In the genomic region with DNA sequence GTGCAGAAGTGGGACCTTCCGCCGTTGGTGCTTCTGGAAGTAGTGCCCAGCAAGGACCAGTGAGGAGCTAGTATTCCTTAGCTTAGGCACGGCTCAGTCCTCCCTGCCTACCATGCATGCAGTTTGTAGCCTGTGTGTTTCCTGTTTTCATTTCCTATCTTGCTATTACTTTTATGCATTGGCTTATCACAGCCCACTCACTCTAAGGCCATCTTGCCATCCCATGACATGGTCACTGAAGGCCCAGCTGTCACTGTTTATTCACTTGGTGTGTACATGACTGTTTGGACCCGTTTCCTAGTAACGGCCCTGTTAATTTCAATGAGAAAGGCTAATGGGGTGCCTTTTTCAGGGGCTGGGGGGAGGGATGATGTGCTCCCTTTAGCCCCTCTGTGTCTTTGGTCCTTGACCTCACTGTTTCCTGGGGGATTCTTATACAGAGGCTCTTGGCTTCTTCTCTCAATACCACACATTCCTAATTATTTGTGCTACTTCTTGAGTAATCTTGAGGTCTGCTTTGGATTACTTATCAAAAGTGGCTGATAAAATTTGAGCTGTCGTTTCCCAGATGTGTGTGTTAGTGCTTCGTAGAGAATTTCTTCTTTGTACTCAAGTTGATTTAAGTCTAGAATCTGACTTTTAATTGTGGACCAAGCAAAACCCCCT, we compare ENCODE assay signal across 1 cellular context.
A peak's percentile ranks its signal among the peaks of the same experiment; 100 is the strongest.
TF ChIP-seq lines count a peak whose summit lies in the region.

No MANE protein-coding gene starts in this region.

TF ChIP-seq in H1, 55 proteins besides CTCF, POLR2A, EP300 and RAD21 (continued from another document):
- TF ChIP-seq PHF8 (conservative IDR thresholded peaks at IDR 0.05; ENCODE audit: low read depth, low read length) (no peak), YY1 (IDR thresholded peaks at IDR 0.05; ENCODE audit: low read depth, low read length) (peak; percentile 67; the same call in 1 of the 2 replicates), POLR2AphosphoS5 (IDR thresholded peaks at IDR 0.05; ENCODE audit: low read depth, low read length) (0 out of 2 replicates have a peak, but pooled peaks have one; percentile 34), CBX5 (IDR thresholded peaks at IDR 0.05; ENCODE audit: low read depth, low read length) (no peak), KDM1A (IDR thresholded peaks at IDR 0.05; ENCODE audit: borderline replicate concordance, low read length) (no peak), GABPA (IDR thresholded peaks at IDR 0.05; ENCODE audit: borderline replicate concordance, insufficient read depth, low read length) (no peak), ZNF274 (IDR thresholded peaks at IDR 0.05; ENCODE audit: borderline replicate concordance, extremely low read depth, low read length) (no peak), TBP (IDR thresholded peaks at IDR 0.05; ENCODE audit: low read depth, low read length) (no peak), MAFK (IDR thresholded peaks at IDR 0.05; ENCODE audit: low read depth, low read length) (no peak), BACH1 (IDR thresholded peaks at IDR 0.05; ENCODE audit: low read length) (no peak), SUZ12 (IDR thresholded peaks at IDR 0.05; ENCODE audit: low read length) (no peak), SIX5 (IDR thresholded peaks at IDR 0.05; ENCODE audit: low read depth, low read length) (no peak), JUN (IDR thresholded peaks at IDR 0.05; ENCODE audit: low read depth, low read length) (no peak), CHD2 (IDR thresholded peaks at IDR 0.05; ENCODE audit: low read length) (0 out of 2 replicates have a peak, but pooled peaks have one; percentile 13), CTBP2 (IDR thresholded peaks at IDR 0.05; ENCODE audit: borderline replicate concordance, insufficient read depth, insufficient read length, low read length) (no peak), BCL11A (IDR thresholded peaks at IDR 0.05; ENCODE audit: low read depth in 2 of 2, low read length in 2 of 2) (no peak), CREB1 (IDR thresholded peaks at IDR 0.05) (no peak), CHD1 (IDR thresholded peaks at IDR 0.05; ENCODE audit: low read depth, low read length) (no peak), TEAD4 (IDR thresholded peaks at IDR 0.05; ENCODE audit: low read depth, low read length) (no peak; the same call in 1 of the 2 replicates), SIRT6 (IDR thresholded peaks at IDR 0.05; ENCODE audit: low read length) (no peak), FOSL1 (IDR thresholded peaks at IDR 0.05; ENCODE audit: insufficient read depth, low read depth, low read length) (no peak), RNF2 (IDR thresholded peaks at IDR 0.05; ENCODE audit: borderline replicate concordance, low read depth, low read length, missing control alignments, poor library complexity, severe bottlenecking) (no peak), SRF (IDR thresholded peaks at IDR 0.05; ENCODE audit: low read depth, low read length) (no peak), HDAC6 (IDR thresholded peaks at IDR 0.05; ENCODE audit: low read depth, low read length) (no peak), RXRA (IDR thresholded peaks at IDR 0.05; ENCODE audit: insufficient read depth, low read depth, low read length) (no peak), JUND (IDR thresholded peaks at IDR 0.05; ENCODE audit: low read length) (no peak), TAF7 (optimal IDR thresholded peaks at IDR 0.05; ENCODE audit: borderline replicate concordance, low read depth, low read length) (no peak), NRF1 (IDR thresholded peaks at IDR 0.05; ENCODE audit: low read depth, low read length) (no peak), RFX5 (IDR thresholded peaks at IDR 0.05; ENCODE audit: borderline replicate concordance, low read depth, low read length) (no peak), NANOG (IDR thresholded peaks at IDR 0.05; ENCODE audit: insufficient read depth, low read depth, low read length, poor library complexity, severe bottlenecking) (peak; percentile 12), CBX8 (IDR thresholded peaks at IDR 0.05; ENCODE audit: borderline replicate concordance, low read depth, low read length) (no peak), EGR1 (IDR thresholded peaks at IDR 0.05; ENCODE audit: borderline replicate concordance, low read depth, low read length) (no peak), ASH2L (IDR thresholded peaks at IDR 0.05; ENCODE audit: low read length) (peak; percentile 41), CEBPB (IDR thresholded peaks at IDR 0.05; ENCODE audit: low read depth, low read length) (no peak), BRCA1 (IDR thresholded peaks at IDR 0.05; ENCODE audit: low read depth, low read length) (no peak), EZH2 (IDR thresholded peaks at IDR 0.05; ENCODE audit: low read depth, low read length, severe bottlenecking) (no peak), POU5F1 (IDR thresholded peaks at IDR 0.05; ENCODE audit: low read depth, low read length) (peak; percentile 52; the same call in 1 of the 2 replicates), TCF12 (IDR thresholded peaks at IDR 0.05; ENCODE audit: low read depth, low read length) (peak; percentile 96), SP1 (IDR thresholded peaks at IDR 0.05; ENCODE audit: low read depth, low read length) (peak; percentile 92), TAF1 (IDR thresholded peaks at IDR 0.05; ENCODE audit: low read depth, low read length) (no peak), SP2 (IDR thresholded peaks at IDR 0.05; ENCODE audit: low read length) (no peak), HDAC2 (IDR thresholded peaks at IDR 0.05; ENCODE audit: borderline replicate concordance in 1 of 2, low read depth in 2 of 2, low read length in 2 of 2) (peak in 1 of 2 experiments; percentile 76; a peak in 1 of 4 replicates)
- TF ChIP-seq, protein P1, sequence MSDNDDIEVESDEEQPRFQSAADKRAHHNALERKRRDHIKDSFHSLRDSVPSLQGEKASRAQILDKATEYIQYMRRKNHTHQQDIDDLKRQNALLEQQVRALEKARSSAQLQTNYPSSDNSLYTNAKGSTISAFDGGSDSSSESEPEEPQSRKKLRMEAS (IDR thresholded peaks at IDR 0.05), result no peak
- TF ChIP-seq, protein P2, sequence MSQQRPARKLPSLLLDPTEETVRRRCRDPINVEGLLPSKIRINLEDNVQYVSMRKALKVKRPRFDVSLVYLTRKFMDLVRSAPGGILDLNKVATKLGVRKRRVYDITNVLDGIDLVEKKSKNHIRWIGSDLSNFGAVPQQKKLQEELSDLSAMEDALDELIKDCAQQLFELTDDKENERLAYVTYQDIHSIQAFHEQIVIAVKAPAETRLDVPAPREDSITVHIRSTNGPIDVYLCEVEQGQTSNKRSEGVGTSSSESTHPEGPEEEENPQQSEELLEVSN (IDR thresholded peaks at IDR 0.05), result no peak
- TF ChIP-seq, protein P3, sequence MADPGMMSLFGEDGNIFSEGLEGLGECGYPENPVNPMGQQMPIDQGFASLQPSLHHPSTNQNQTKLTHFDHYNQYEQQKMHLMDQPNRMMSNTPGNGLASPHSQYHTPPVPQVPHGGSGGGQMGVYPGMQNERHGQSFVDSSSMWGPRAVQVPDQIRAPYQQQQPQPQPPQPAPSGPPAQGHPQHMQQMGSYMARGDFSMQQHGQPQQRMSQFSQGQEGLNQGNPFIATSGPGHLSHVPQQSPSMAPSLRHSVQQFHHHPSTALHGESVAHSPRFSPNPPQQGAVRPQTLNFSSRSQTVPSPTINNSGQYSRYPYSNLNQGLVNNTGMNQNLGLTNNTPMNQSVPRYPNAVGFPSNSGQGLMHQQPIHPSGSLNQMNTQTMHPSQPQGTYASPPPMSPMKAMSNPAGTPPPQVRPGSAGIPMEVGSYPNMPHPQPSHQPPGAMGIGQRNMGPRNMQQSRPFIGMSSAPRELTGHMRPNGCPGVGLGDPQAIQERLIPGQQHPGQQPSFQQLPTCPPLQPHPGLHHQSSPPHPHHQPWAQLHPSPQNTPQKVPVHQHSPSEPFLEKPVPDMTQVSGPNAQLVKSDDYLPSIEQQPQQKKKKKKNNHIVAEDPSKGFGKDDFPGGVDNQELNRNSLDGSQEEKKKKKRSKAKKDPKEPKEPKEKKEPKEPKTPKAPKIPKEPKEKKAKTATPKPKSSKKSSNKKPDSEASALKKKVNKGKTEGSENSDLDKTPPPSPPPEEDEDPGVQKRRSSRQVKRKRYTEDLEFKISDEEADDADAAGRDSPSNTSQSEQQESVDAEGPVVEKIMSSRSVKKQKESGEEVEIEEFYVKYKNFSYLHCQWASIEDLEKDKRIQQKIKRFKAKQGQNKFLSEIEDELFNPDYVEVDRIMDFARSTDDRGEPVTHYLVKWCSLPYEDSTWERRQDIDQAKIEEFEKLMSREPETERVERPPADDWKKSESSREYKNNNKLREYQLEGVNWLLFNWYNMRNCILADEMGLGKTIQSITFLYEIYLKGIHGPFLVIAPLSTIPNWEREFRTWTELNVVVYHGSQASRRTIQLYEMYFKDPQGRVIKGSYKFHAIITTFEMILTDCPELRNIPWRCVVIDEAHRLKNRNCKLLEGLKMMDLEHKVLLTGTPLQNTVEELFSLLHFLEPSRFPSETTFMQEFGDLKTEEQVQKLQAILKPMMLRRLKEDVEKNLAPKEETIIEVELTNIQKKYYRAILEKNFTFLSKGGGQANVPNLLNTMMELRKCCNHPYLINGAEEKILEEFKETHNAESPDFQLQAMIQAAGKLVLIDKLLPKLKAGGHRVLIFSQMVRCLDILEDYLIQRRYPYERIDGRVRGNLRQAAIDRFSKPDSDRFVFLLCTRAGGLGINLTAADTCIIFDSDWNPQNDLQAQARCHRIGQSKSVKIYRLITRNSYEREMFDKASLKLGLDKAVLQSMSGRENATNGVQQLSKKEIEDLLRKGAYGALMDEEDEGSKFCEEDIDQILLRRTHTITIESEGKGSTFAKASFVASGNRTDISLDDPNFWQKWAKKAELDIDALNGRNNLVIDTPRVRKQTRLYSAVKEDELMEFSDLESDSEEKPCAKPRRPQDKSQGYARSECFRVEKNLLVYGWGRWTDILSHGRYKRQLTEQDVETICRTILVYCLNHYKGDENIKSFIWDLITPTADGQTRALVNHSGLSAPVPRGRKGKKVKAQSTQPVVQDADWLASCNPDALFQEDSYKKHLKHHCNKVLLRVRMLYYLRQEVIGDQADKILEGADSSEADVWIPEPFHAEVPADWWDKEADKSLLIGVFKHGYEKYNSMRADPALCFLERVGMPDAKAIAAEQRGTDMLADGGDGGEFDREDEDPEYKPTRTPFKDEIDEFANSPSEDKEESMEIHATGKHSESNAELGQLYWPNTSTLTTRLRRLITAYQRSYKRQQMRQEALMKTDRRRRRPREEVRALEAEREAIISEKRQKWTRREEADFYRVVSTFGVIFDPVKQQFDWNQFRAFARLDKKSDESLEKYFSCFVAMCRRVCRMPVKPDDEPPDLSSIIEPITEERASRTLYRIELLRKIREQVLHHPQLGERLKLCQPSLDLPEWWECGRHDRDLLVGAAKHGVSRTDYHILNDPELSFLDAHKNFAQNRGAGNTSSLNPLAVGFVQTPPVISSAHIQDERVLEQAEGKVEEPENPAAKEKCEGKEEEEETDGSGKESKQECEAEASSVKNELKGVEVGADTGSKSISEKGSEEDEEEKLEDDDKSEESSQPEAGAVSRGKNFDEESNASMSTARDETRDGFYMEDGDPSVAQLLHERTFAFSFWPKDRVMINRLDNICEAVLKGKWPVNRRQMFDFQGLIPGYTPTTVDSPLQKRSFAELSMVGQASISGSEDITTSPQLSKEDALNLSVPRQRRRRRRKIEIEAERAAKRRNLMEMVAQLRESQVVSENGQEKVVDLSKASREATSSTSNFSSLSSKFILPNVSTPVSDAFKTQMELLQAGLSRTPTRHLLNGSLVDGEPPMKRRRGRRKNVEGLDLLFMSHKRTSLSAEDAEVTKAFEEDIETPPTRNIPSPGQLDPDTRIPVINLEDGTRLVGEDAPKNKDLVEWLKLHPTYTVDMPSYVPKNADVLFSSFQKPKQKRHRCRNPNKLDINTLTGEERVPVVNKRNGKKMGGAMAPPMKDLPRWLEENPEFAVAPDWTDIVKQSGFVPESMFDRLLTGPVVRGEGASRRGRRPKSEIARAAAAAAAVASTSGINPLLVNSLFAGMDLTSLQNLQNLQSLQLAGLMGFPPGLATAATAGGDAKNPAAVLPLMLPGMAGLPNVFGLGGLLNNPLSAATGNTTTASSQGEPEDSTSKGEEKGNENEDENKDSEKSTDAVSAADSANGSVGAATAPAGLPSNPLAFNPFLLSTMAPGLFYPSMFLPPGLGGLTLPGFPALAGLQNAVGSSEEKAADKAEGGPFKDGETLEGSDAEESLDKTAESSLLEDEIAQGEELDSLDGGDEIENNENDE (IDR thresholded peaks at IDR 0.05; ENCODE audit: insufficient replicate concordance, low read length), result peak; percentile 19
- TF ChIP-seq, protein P4, sequence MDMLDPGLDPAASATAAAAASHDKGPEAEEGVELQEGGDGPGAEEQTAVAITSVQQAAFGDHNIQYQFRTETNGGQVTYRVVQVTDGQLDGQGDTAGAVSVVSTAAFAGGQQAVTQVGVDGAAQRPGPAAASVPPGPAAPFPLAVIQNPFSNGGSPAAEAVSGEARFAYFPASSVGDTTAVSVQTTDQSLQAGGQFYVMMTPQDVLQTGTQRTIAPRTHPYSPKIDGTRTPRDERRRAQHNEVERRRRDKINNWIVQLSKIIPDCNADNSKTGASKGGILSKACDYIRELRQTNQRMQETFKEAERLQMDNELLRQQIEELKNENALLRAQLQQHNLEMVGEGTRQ (IDR thresholded peaks at IDR 0.05; ENCODE audit: low read length), result no peak
